Comparison of ENCODE assay signal across 13 cellular contexts in the genomic region with DNA sequence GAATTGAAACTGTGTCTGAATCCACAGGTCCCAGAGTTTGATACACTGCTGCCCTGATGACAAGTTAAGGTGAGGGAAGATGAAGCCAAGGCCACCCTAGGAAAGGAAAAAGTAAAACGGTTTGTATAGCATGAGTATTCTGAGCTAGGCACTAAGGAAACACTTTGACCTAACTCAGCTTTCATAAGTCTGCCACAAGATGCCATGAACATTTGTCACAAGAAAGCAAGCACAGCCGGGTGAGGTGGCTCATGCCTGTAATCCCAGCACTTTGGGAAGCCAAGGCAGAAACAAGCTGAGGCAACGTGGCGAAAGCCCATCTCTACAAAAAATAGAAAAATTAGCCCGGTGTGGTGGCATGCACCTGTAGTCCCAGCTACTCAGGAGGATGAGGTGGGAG. TPM values are rescaled to one million over a fixed set of nuclear protein-coding genes. Genes with fewer than 3 reads are reported as not detected.
A peak's percentile ranks its signal among the peaks of the same experiment; 100 is the strongest.
DNase-seq lines count a peak whose midpoint lies in the region; ATAC-seq, FAIRE-seq and TF ChIP-seq lines count a peak whose summit lies in the region.
"Had no signal": no experiment of that assay in that cellular context is flagged by ENCODE, and none has a peak within 500 bp of the region (broad histone marks: within the 10 kb centered on the region; RNA-seq: fewer than 3 reads in every experiment).

No MANE protein-coding gene starts in this region.

- no peak overlapping the region for H2AFZ ChIP-seq in HCT116 (ENCODE audit: low read depth, low read length, poor library complexity, severe bottlenecking)
- no peak overlapping the region for H2AFZ ChIP-seq in keratinocyte (ENCODE audit: control insufficient read depth, low read length)

- H3K79me2 ChIP-seq in HCT116 (ENCODE audit: insufficient read depth, low read length) = no peaks in the 10 kb centered on the region
- H3K79me2 ChIP-seq in keratinocyte (ENCODE audit: control insufficient read depth, insufficient read depth, low read length) = peaks cover 27% of the 10 kb centered on the region

- peak overlapping the region; percentile 20 for H3K9ac ChIP-seq in HCT116 (ENCODE audit: low read length)
- peak overlapping the region; percentile 10 for H3K9ac ChIP-seq in keratinocyte (ENCODE audit: control insufficient read depth, extremely low read depth, insufficient read depth, low read length)
- H3K9ac ChIP-seq in colonic mucosa (ENCODE audit: low read depth in 2 of 2, low read length in 2 of 2) = no peak overlapping the region

- POLR2A ChIA-PET in HCT116 (lab: Charles Lee) = interaction anchor here (1.1 to 2.7 kb wide), 3 partner anchors 31 to 34 kb away, joined by 3 to 13 read pairs (median 3); partner anchors contain the start of gene ELOVL6

- H3K9me3 ChIP-seq in HCT116 (ENCODE audit: control insufficient read depth in 1 of 2, insufficient read depth in 1 of 2, low read depth in 1 of 2, low read length in 2 of 2) = no peaks in the 10 kb centered on the region
- no peaks in the 10 kb centered on the region for H3K9me3 ChIP-seq in adrenal gland (replicated peaks in 1 of 3)
- no peaks in the 10 kb centered on the region for H3K9me3 ChIP-seq in keratinocyte (ENCODE audit: control insufficient read depth, low read depth, low read length)
- H3K9me3 ChIP-seq in colonic mucosa = no peaks in the 10 kb centered on the region
- H3K9me3 ChIP-seq in pancreas = no peaks in the 10 kb centered on the region

- dilution Hi-C loops in keratinocyte (cut with MboI; ENCODE audit: extremely low pct_ligation_motif_present, low sequenced_read_pairs) = no loop called here

- H3K9me1 ChIP-seq in keratinocyte (ENCODE audit: control insufficient read depth, extremely low read depth, insufficient read depth, low read length) = no peaks in the 10 kb centered on the region

- intact Hi-C loops in HCT116 (cut with micrococcal nuclease) (loop anchor here (5.0 kb wide), 2 partner anchors 33 to 77 kb away; partner anchors contain the start of gene ELOVL6), adrenal gland (cut with DNase I) (no loop called here), colonic mucosa (cut with DNase I) (no loop called here), pancreas (cut with DNase I) (no loop called here)

- TF ChIP-seq POLR2A in HCT116 (IDR thresholded peaks at IDR 0.05; ENCODE audit: borderline replicate concordance, extremely low read depth, insufficient read depth, insufficient read length) = no peak
- TF ChIP-seq POLR2A in adrenal gland (IDR thresholded peaks at IDR 0.05) = no peak

- RAD21 ChIA-PET in HCT116 (lab: Charles Lee; ENCODE audit: low non-redundant PET in 1 of 2, low total read pairs in 2 of 2, uncharacterized antibody in 2 of 2, unreplicated experiment in 2 of 2) = no interaction called here

- H3K27ac ChIP-seq in HCT116 (ENCODE audit: low read depth, low read length) (peak overlapping the region; percentile 79), adrenal gland (peak overlapping the region in 4 of 5 donors; percentile 51 to 78 (median 66)), keratinocyte (ENCODE audit: control insufficient read depth, insufficient read depth, low read length) (peak overlapping the region; percentile 76), colonic mucosa (no peak overlapping the region), pancreas (no peak overlapping the region)

- no peak overlapping the region for H3K4me3 ChIP-seq in AG10803 (ENCODE audit: low read length)
- 0 out of 4 replicates have a peak overlapping the region, but pooled peaks of 1 of the 2 experiments have one; percentile 8 for H3K4me3 ChIP-seq in HCT116 (replicated peaks in 1 of 2; ENCODE audit: low read depth in 1 of 2, low read length in 2 of 2)
- H3K4me3 ChIP-seq in adrenal gland = no peak overlapping the region
- no peak overlapping the region for H3K4me3 ChIP-seq in keratinocyte (ENCODE audit: control insufficient read depth in 2 of 3, extremely low read depth in 1 of 3, insufficient read depth in 2 of 3, low read depth in 1 of 3, low read length in 3 of 3)
- no peak overlapping the region for H3K4me3 ChIP-seq in colonic mucosa
- no peak overlapping the region for H3K4me3 ChIP-seq in pancreas
- H3K4me3 ChIP-seq: lung had no signal

- H3K36me3 ChIP-seq in HCT116 (ENCODE audit: control insufficient read depth in 1 of 2, insufficient read depth in 2 of 2, low read length in 2 of 2) (no peaks in the 10 kb centered on the region), adrenal gland (replicated peaks in 1 of 2) (no peaks in the 10 kb centered on the region), keratinocyte (ENCODE audit: control insufficient read depth in 2 of 2, extremely low read depth in 1 of 2, insufficient read depth in 2 of 2, low read length in 2 of 2) (peaks cover 0 to 1% of the 10 kb centered on the region in 2 experiments), colonic mucosa (no peaks in the 10 kb centered on the region), pancreas (no peaks in the 10 kb centered on the region)

- H4K20me1 ChIP-seq in HCT116 (ENCODE audit: insufficient read depth) = no peaks in the 10 kb centered on the region
- no peaks in the 10 kb centered on the region for H4K20me1 ChIP-seq in keratinocyte (ENCODE audit: control insufficient read depth, extremely low read depth, insufficient read depth, low read length)

- TF ChIP-seq RAD21 in HCT116 (IDR thresholded peaks at IDR 0.05; ENCODE audit: low read depth) = no peak

- DNase-seq in AG10803 (ENCODE audit: low read depth) (peak; percentile 69), HCT116 (ENCODE audit: low read depth, low spot score) (no peak), adrenal gland (peak in 1 of 7 donors; percentile 28), keratinocyte (ENCODE audit: low read depth, low spot score) (no peak), NCI-H748 treated with DMSO at 0.1 percent for 48 hours (lab: John Stamatoyannopoulos, UW) (no peak), mucosa of gallbladder (ENCODE audit: low spot score) (no peak), colonic mucosa (no peak), pancreas (no peak)
- DNase-seq: anterior cingulate cortex, DMS79 treated with DMSO at 0.1 percent for 48 hours, NCI-H1105 treated with DMSO at 0.1 percent for 48 hours, right cardiac atrium had no signal

- TF ChIP-seq CTCF in AG10803 (conservative IDR thresholded peaks at IDR 0.05; ENCODE audit: low read length) = no peak
- no peak for TF ChIP-seq CTCF in HCT116 (IDR thresholded peaks at IDR 0.05 in 2 of 3, conservative IDR thresholded peaks at IDR 0.05 in 1 of 3; ENCODE audit: borderline replicate concordance in 1 of 3, insufficient read depth in 1 of 3, low read depth in 2 of 3, low read length in 2 of 3)
- no peak for TF ChIP-seq CTCF in adrenal gland (IDR thresholded peaks at IDR 0.05)
- no peak for TF ChIP-seq CTCF in keratinocyte (optimal IDR thresholded peaks at IDR 0.05 in 1 of 3, IDR thresholded peaks at IDR 0.05 in 1 of 3, conservative IDR thresholded peaks at IDR 0.05 in 1 of 3; ENCODE audit: extremely low read depth in 1 of 3, insufficient read depth in 2 of 3, low read length in 3 of 3)
- no peak for TF ChIP-seq CTCF in colonic mucosa (IDR thresholded peaks at IDR 0.05)
- TF ChIP-seq CTCF in pancreas (IDR thresholded peaks at IDR 0.05) = no peak

- ATAC-seq in HCT116 = peak; percentile 51
- ATAC-seq in pancreas = no peak
- ATAC-seq: right cardiac atrium had no signal

- FAIRE-seq in keratinocyte (lab: Jason Lieb, UNC) (no peak), pancreas (lab: Jason Lieb, UNC) (no peak)

- H3K27me3 ChIP-seq in HCT116 (ENCODE audit: insufficient read depth, low read length) = no peaks in the 10 kb centered on the region
- no peaks in the 10 kb centered on the region for H3K27me3 ChIP-seq in adrenal gland
- H3K27me3 ChIP-seq in keratinocyte (ENCODE audit: control insufficient read depth, extremely low read depth, insufficient read depth, low read length) = no peaks in the 10 kb centered on the region
- no peaks in the 10 kb centered on the region for H3K27me3 ChIP-seq in colonic mucosa
- no peaks in the 10 kb centered on the region for H3K27me3 ChIP-seq in pancreas

- H3K9me2 ChIP-seq in HCT116 (ENCODE audit: insufficient read depth) = no peaks in the 10 kb centered on the region

- peak overlapping the region; percentile 57 for H3K4me2 ChIP-seq in HCT116 (ENCODE audit: low read length)
- H3K4me2 ChIP-seq in keratinocyte (ENCODE audit: control insufficient read depth, extremely low read depth, insufficient read depth, low read depth, low read length) = peak overlapping the region; percentile 55

- BruUV-seq in HCT116 (replicated peaks; lab: Mats Ljungman, UMichigan) = no TSS peak

- CTCF ChIA-PET in HCT116 (lab: Charles Lee) = no interaction called here

- peaks cover 39 to 53% of the 10 kb centered on the region in 2 experiments for H3K4me1 ChIP-seq in HCT116 (ENCODE audit: control insufficient read depth in 1 of 2, insufficient read depth in 2 of 2, low read length in 2 of 2)
- peaks cover 19 to 32% of the 10 kb centered on the region in 2 donors for H3K4me1 ChIP-seq in adrenal gland (replicated peaks in 1 of 2)
- H3K4me1 ChIP-seq in keratinocyte (ENCODE audit: control insufficient read depth, extremely low read depth, insufficient read depth, low read length) = peaks cover 39% of the 10 kb centered on the region
- peaks cover 13% of the 10 kb centered on the region for H3K4me1 ChIP-seq in colonic mucosa
- peaks cover 0 to 10% (median 0%) of the 10 kb centered on the region in 3 donors for H3K4me1 ChIP-seq in pancreas

- WGBS in adrenal gland, 4 donors = 75 to 86% (median 80%) methylated on average over 5 of the region's 5 CpGs
- WGBS in pancreas, 2 donors = 90% methylated on average over 5 of the region's 5 CpGs

TF ChIP-seq in HCT116, 20 proteins besides CTCF, POLR2A, EP300 and RAD21:
- no peak for TF ChIP-seq TCF7L2 (IDR thresholded peaks at IDR 0.05; ENCODE audit: borderline replicate concordance, extremely low read depth, insufficient read depth, insufficient read length)
- peak; percentile 43 for TF ChIP-seq CEBPB (IDR thresholded peaks at IDR 0.05; ENCODE audit: low read depth)

RNA-seq across cellular contexts. Expression of gene ELOVL6, which starts 34.2 kb away (rescaled TPM):
- total RNA-seq in HCT116 (2021; ENCODE audit: unreplicated experiment) (38.7 TPM), adrenal gland (10 to 100 TPM in 6 of 8 donors, 1 to 10 TPM in 2; 5.4 to 53.2 (median 16.4) TPM), mucosa of gallbladder (43.1 TPM), colonic mucosa (10 to 100 TPM; 43.7 to 66.3 TPM), pancreas (1 to 10 TPM in 5 of 6 donors, under 1 TPM in 1; 0.69 to 3.5 (median 2.0) TPM)
- polyA plus RNA-seq in HCT116 (2012) = 21.2 and 24.6 TPM in 2 replicates
- polyA plus RNA-seq in adrenal gland (10 to 100 TPM in 1 of 3 donors, 1 to 10 TPM in 2; 2.8 to 68.2 (median 3.8) TPM), keratinocyte (36.5 to 65.9 TPM (median 55.4 TPM) in 3 replicates), pancreas (1 to 10 TPM in 1 of 2 donors, under 1 TPM in 1; 0.76 to 2.5 TPM)
- polyA plus RNA-seq in keratinocyte (2011; ENCODE audit: low read depth) = 9.8 TPM
- polyA plus RNA-seq in keratinocyte (2011; cell fraction: cytosol; rRNA removed) = 38.2 and 46.5 TPM in 2 replicates
- 41.9 and 48.5 TPM in 2 replicates for polyA plus RNA-seq in keratinocyte (2011; cell fraction: nucleus; rRNA removed)
- polyA plus RNA-seq in keratinocyte (2012; ENCODE audit: low replicate concordance) = 17.5 and 44.5 TPM in 2 replicates
- polyA minus RNA-seq in keratinocyte = 23.6 to 79.7 TPM (median 42.3 TPM) in 3 replicates
- 18.8 TPM for polyA minus RNA-seq in keratinocyte (2011; cell fraction: cytosol; rRNA and poly(A)+ RNA removed)
- polyA minus RNA-seq in keratinocyte (2011; cell fraction: nucleus; rRNA and poly(A)+ RNA removed) = 20.6 and 51.2 TPM in 2 replicates

Comparison
In these comparisons a context has a peak if more than half of its experiments do, and no peak if none do; other contexts are left out.
1. H3K27ac ChIP-seq: peak in HCT116 (single experiment), adrenal gland (4 of 5) and keratinocyte (single experiment); none in colonic mucosa (single experiment) and pancreas (0 of 4).
2. H3K9ac ChIP-seq: peak in HCT116 (single experiment) and keratinocyte (single experiment); none in colonic mucosa (0 of 2).